In the genomic region with DNA sequence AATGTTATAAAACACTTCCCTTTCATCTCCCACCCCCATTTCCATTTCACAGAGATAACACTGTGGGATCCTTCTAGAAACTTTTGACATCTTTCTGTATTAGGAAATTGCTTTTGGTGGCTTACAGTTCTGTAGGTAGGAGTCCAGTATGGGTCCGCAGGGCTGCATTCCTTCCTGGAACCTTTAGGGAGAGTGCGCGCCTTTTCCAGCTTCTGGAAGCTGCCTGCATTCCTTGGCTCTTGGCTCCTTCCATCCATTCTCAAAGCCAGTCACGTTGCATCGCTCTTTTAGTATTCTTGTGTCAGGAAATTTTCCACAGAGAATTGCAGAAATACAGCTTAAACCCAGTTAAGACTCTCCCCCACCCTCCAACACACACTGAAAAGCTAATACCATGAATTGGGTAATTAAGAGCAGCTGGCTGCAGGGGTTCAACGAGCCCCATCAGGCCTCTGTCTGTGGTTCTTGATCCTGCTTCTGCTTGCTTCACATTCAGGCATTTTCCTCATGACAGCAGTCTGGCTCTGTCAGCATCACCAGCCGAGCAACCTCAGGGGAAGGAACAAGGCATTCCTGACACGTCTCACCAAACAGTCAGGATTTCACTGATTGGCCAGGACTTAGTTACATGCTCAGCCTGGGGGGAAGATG, we compare ENCODE assay signal across 16 cellular contexts. TPM values are rescaled to one million over a fixed set of nuclear protein-coding genes. Genes with fewer than 3 reads are reported as not detected.
DNase-seq lines count a peak whose midpoint lies in the region; ATAC-seq and TF ChIP-seq lines count a peak whose summit lies in the region.
"Had no signal": no experiment of that assay in that cellular context is flagged by ENCODE, and none has a peak within 500 bp of the region (broad histone marks: within the 10 kb centered on the region; RNA-seq: fewer than 3 reads in every experiment).

No MANE protein-coding gene starts in this region.

- no CpG with 5 or more reads among the region's 8 CpGs for WGBS in IMR-90 (ENCODE audit: extremely low coverage in 2 of 2, insufficient read length in 1 of 2), 2 experiments
- WGBS in mesendoderm (ENCODE audit: extremely low coverage, insufficient coverage, low lambda C conversion rate): no CpG with 5 or more reads among the region's 8 CpGs

- peak overlapping the region in 1 of 2 experiments; percentile 45; a peak in 2 of 4 replicates for H4K8ac ChIP-seq in IMR-90 (ENCODE audit: low read depth in 2 of 2, low read length in 2 of 2)
- H4K8ac ChIP-seq in mesendoderm (ENCODE audit: low read depth, low read length): no peak overlapping the region

- TF ChIP-seq CTCF in IMR-90 (conservative IDR thresholded peaks at IDR 0.05; ENCODE audit: low read depth, low read length): no peak
- no peak for TF ChIP-seq CTCF in endothelial cell (IDR thresholded peaks at IDR 0.05; ENCODE audit: unreplicated experiment)
- TF ChIP-seq CTCF in Peyer's patch (IDR thresholded peaks at IDR 0.05): no peak
- TF ChIP-seq CTCF in PC-3 (conservative IDR thresholded peaks at IDR 0.05; ENCODE audit: low read depth, low read length): no peak

- H3K4me1 ChIP-seq in IMR-90 (ENCODE audit: control insufficient read depth, insufficient read depth, low read length) (peaks cover 18% of the 10 kb centered on the region), mesendoderm (ENCODE audit: control insufficient read depth, low read depth, low read length) (peaks cover 5% of the 10 kb centered on the region), Peyer's patch (no peaks in the 10 kb centered on the region), PC-3 (ENCODE audit: insufficient read depth, low read length) (peaks cover 16% of the 10 kb centered on the region)

- peak overlapping the region; percentile 81 for H3K4me3 Mint-ChIP-seq in endothelial cell (ENCODE audit: unreplicated experiment)
- H3K4me3 Mint-ChIP-seq: CD8-positive, alpha-beta memory T cell; naive thymus-derived CD8-positive, alpha-beta T cell had no signal

- H2AFZ ChIP-seq in IMR-90 (replicated peaks; ENCODE audit: low read length, poor library complexity) (no peak overlapping the region), PC-3 (ENCODE audit: low read length) (no peak overlapping the region)

- H3K79me1 ChIP-seq in IMR-90 (ENCODE audit: low read depth in 1 of 2, low read length in 2 of 2) (peaks cover 42 to 64% of the 10 kb centered on the region in 2 experiments), mesendoderm (ENCODE audit: low read length) (peaks cover 15% of the 10 kb centered on the region)

- H2BK120ac ChIP-seq in IMR-90 (ENCODE audit: low read depth, low read length) (no peak overlapping the region), mesendoderm (ENCODE audit: low read depth, low read length) (no peak overlapping the region)

- no peaks in the 10 kb centered on the region for H3K9me2 ChIP-seq in PC-3 (replicated peaks; ENCODE audit: low read length)

- H3F3A ChIP-seq in PC-3 (ENCODE audit: low read length, unreplicated experiment): no peaks in the 10 kb centered on the region

- H2AK9ac ChIP-seq in IMR-90 (replicated peaks; ENCODE audit: low read depth, low read length, poor library complexity): no peak overlapping the region

- no peak for TF ChIP-seq POLR2A in IMR-90 (IDR thresholded peaks at IDR 0.05; ENCODE audit: low read depth, low read length)
- TF ChIP-seq POLR2A in Peyer's patch (IDR thresholded peaks at IDR 0.05): no peak

- peak overlapping the region; percentile 17; the same call in 1 of the 2 replicates for H3K14ac ChIP-seq in IMR-90 (replicated peaks; ENCODE audit: low read depth, low read length)

- H2BK15ac ChIP-seq in IMR-90 (ENCODE audit: low read depth, low read length): no peak overlapping the region
- H2BK15ac ChIP-seq in mesendoderm (replicated peaks; ENCODE audit: low read depth): no peak overlapping the region

- TF ChIP-seq RAD21 in IMR-90 (IDR thresholded peaks at IDR 0.05; ENCODE audit: low read length): no peak

- H3K9me3 ChIP-seq in IMR-90 (ENCODE audit: control insufficient read depth, insufficient read depth, low read length) (no peaks in the 10 kb centered on the region), Peyer's patch (no peaks in the 10 kb centered on the region), PC-3 (ENCODE audit: low read length) (no peaks in the 10 kb centered on the region)

- H2AK5ac ChIP-seq in IMR-90 (ENCODE audit: low read depth, low read length) (peak overlapping the region; percentile 15; the same call in 1 of the 2 replicates), mesendoderm (ENCODE audit: low read length) (no peak overlapping the region)

- in situ Hi-C loops in IMR-90 (cut with MboI; ENCODE audit: low sequenced_read_pairs): no loop called here

- peaks cover 74% of the 10 kb centered on the region for H3K4me1 Mint-ChIP-seq in endothelial cell (ENCODE audit: unreplicated experiment)

- no peaks in the 10 kb centered on the region for H3K27me3 Mint-ChIP-seq in endothelial cell (ENCODE audit: unreplicated experiment)
- H3K27me3 Mint-ChIP-seq: CD8-positive, alpha-beta memory T cell; naive thymus-derived CD8-positive, alpha-beta T cell had no signal

- dilution Hi-C loops in IMR-90 (cut with HindIII; ENCODE audit: low sequenced_read_pairs, unreplicated experiment): no loop called here

- no peak overlapping the region for H4K91ac ChIP-seq in IMR-90 (ENCODE audit: insufficient read depth, low read depth, low read length)

- no peak overlapping the region for H2BK20ac ChIP-seq in IMR-90 (ENCODE audit: low read depth, low read length)

- POLR2A ChIA-PET in IMR-90 (lab: Charles Lee; ENCODE audit: unreplicated experiment) (no interaction called here), PC-3 (lab: Charles Lee; ENCODE audit: unreplicated experiment) (no interaction called here)

- no peaks in the 10 kb centered on the region for H3K9me3 Mint-ChIP-seq in endothelial cell (ENCODE audit: unreplicated experiment)
- H3K9me3 Mint-ChIP-seq: CD8-positive, alpha-beta memory T cell; naive thymus-derived CD8-positive, alpha-beta T cell had no signal

- DNase-seq in AG08396 (ENCODE audit: low spot score): peak; percentile 39
- peak; percentile 75 for DNase-seq in IMR-90
- no peak for DNase-seq in endothelial cell (ENCODE audit: low spot score)
- DNase-seq in mesendoderm: peak; percentile 81
- DNase-seq in Peyer's patch: no peak
- DNase-seq in PC-3: no peak
- DNase-seq in NCI-H1105 (lab: John Stamatoyannopoulos, UW): no peak
- DNase-seq: activated effector memory CD4-positive, alpha-beta T cell treated with Interleukin-2 at 50 U/mL for 16 hours; CD8-positive, alpha-beta memory T cell; naive thymus-derived CD8-positive, alpha-beta T cell; NCI-H1048; NCI-H2171; NCI-H748 treated with DMSO at 0.1 percent for 48 hours had no signal

- CTCF ChIA-PET in IMR-90 (lab: Yijun Ruan, JAX): no interaction called here
- CTCF ChIA-PET in PC-3 (lab: Charles Lee): no interaction called here

- no peak overlapping the region for H3K18ac ChIP-seq in IMR-90 (ENCODE audit: low read depth, low read length)
- no peak overlapping the region for H3K18ac ChIP-seq in mesendoderm (ENCODE audit: low read length)

- H3K36me3 Mint-ChIP-seq in endothelial cell (ENCODE audit: low read depth, unreplicated experiment): peaks cover 41% of the 10 kb centered on the region

- BruUV-seq in IMR-90 (replicated peaks; lab: Mats Ljungman, UMichigan) (no TSS peak), PC-3 (replicated peaks; lab: Mats Ljungman, UMichigan) (no TSS peak)

- intact Hi-C loops in IMR-90 (cut with micrococcal nuclease): no loop called here
- intact Hi-C loops in PC-3 (cut with micrococcal nuclease): no loop called here

- H3K23ac ChIP-seq in IMR-90 (ENCODE audit: low read depth, low read length): peak overlapping the region; percentile 58; the same call in 1 of the 2 replicates
- no peak overlapping the region for H3K23ac ChIP-seq in mesendoderm (ENCODE audit: low read length)

- peaks cover 30% of the 10 kb centered on the region for H3K9me1 ChIP-seq in IMR-90 (ENCODE audit: insufficient read depth, low read length)

- H3K27ac ChIP-seq in IMR-90 (ENCODE audit: insufficient read depth, low read length): peak overlapping the region; percentile 23; the same call in 1 of the 2 replicates
- no peak overlapping the region for H3K27ac ChIP-seq in mesendoderm (ENCODE audit: low read depth, low read length)
- H3K27ac ChIP-seq in Peyer's patch: no peak overlapping the region
- no peak overlapping the region for H3K27ac ChIP-seq in PC-3 (ENCODE audit: low read length)
- H3K27ac ChIP-seq: VCaP had no signal

- no peak overlapping the region for H3K4me3 ChIP-seq in IMR-90 (ENCODE audit: insufficient read depth, low read depth, low read length)
- H3K4me3 ChIP-seq in mesendoderm (ENCODE audit: low read length): no peak overlapping the region
- no peak overlapping the region for H3K4me3 ChIP-seq in Peyer's patch
- H3K4me3 ChIP-seq in PC-3 (ENCODE audit: low read length): no peak overlapping the region
- H3K4me3 ChIP-seq: dorsolateral prefrontal cortex had no signal

- H3K4me2 ChIP-seq in IMR-90 (ENCODE audit: low read depth, low read length) (no peak overlapping the region), mesendoderm (ENCODE audit: low read length) (no peak overlapping the region), PC-3 (ENCODE audit: low read length) (no peak overlapping the region)

- H4K20me1 ChIP-seq in IMR-90 (ENCODE audit: insufficient read depth, low read length) (peaks cover 45% of the 10 kb centered on the region; the same call in 1 of the 2 replicates), PC-3 (ENCODE audit: low read length) (no peaks in the 10 kb centered on the region)

- ATAC-seq in IMR-90 (ENCODE audit: low read depth) (peak; percentile 72), PC-3 (no peak), HG02970 (IDR thresholded peaks at IDR 0.05; ENCODE audit: low FRiP score, unreplicated experiment) (no peak)
- ATAC-seq: naive thymus-derived CD8-positive, alpha-beta T cell had no signal

- H3K36me3 ChIP-seq in IMR-90 (ENCODE audit: control insufficient read depth, insufficient read depth, low read length) (peaks cover 45% of the 10 kb centered on the region), mesendoderm (ENCODE audit: control insufficient read depth, insufficient read depth, low read length) (peaks cover 7% of the 10 kb centered on the region), Peyer's patch (peaks cover 0 to 38% (median 0%) of the 10 kb centered on the region in 3 donors), PC-3 (ENCODE audit: low read depth, low read length) (peaks cover 8% of the 10 kb centered on the region; the same call in 1 of the 2 replicates)

- peak overlapping the region; percentile 91 for H3K27ac Mint-ChIP-seq in endothelial cell (ENCODE audit: unreplicated experiment)
- H3K27ac Mint-ChIP-seq: CD8-positive, alpha-beta memory T cell; naive thymus-derived CD8-positive, alpha-beta T cell had no signal

- no peak overlapping the region for H3K9ac ChIP-seq in IMR-90 (ENCODE audit: low read depth, low read length)
- H3K9ac ChIP-seq in mesendoderm (ENCODE audit: low read length): no peak overlapping the region
- no peak overlapping the region for H3K9ac ChIP-seq in PC-3 (ENCODE audit: low read length)

- H3K56ac ChIP-seq in IMR-90 (ENCODE audit: extremely low read depth, insufficient read depth, low read length) (no peak overlapping the region), mesendoderm (ENCODE audit: low read length) (no peak overlapping the region)

- H3K27me3 ChIP-seq in IMR-90 (ENCODE audit: control insufficient read depth, insufficient read depth, low read length) (no peaks in the 10 kb centered on the region), mesendoderm (ENCODE audit: insufficient read depth, low read length, poor library complexity) (no peaks in the 10 kb centered on the region), Peyer's patch (no peaks in the 10 kb centered on the region), PC-3 (ENCODE audit: low read length) (no peaks in the 10 kb centered on the region)
- H3K27me3 ChIP-seq: dorsolateral prefrontal cortex had no signal

- H3K79me2 ChIP-seq in mesendoderm (ENCODE audit: control insufficient read depth, insufficient read depth, low read length) (peaks cover 6% of the 10 kb centered on the region), PC-3 (ENCODE audit: low read length) (no peaks in the 10 kb centered on the region)

- H2BK5ac ChIP-seq in IMR-90 (ENCODE audit: low read depth, low read length, poor library complexity, severe bottlenecking): peak overlapping the region; percentile 50
- no peak overlapping the region for H2BK5ac ChIP-seq in mesendoderm (ENCODE audit: low read length)

- H4K5ac ChIP-seq in IMR-90 (ENCODE audit: low read depth, low read length): no peak overlapping the region; the same call in 1 of the 2 replicates
- no peak overlapping the region for H4K5ac ChIP-seq in mesendoderm (ENCODE audit: low read length)

- H3K4ac ChIP-seq in IMR-90 (ENCODE audit: low read depth, low read length): peak overlapping the region; percentile 7; the same call in 1 of the 2 replicates
- no peak overlapping the region for H3K4ac ChIP-seq in mesendoderm (ENCODE audit: low read depth, low read length)

RNA-seq across cellular contexts. Expression of a gene that starts 48.8 kb away (rescaled TPM):
- total RNA-seq in IMR-90 (2012; rRNA removed) (573 and 632 TPM in 2 replicates), endothelial cell (ENCODE audit: unreplicated experiment) (331 TPM), Peyer's patch (100 to 1,000 TPM in 1 of 4 donors, 10 to 100 TPM in 3; 58.8 to 354 (median 80.0) TPM), PC-3 (2014; rRNA removed) (39.0 and 46.0 TPM in 2 replicates)
- 258 and 267 TPM in 2 replicates for polyA plus RNA-seq in IMR-90 (2012; rRNA removed)
- 75.9 and 85.0 TPM in 2 replicates for polyA plus RNA-seq in IMR-90 (2012; cell fraction: cytosol; rRNA removed)
- polyA plus RNA-seq in IMR-90 (2012; cell fraction: nucleus; rRNA removed; ENCODE audit: low replicate concordance): 36.2 and 197 TPM in 2 replicates
- 142 TPM for polyA plus RNA-seq in mesendoderm (2013, experiment 1 of 2)
- 163 TPM for polyA plus RNA-seq in mesendoderm (2013, experiment 2 of 2)

Comparison
In these comparisons a context has a peak if more than half of its experiments do, and no peak if none do; other contexts are left out.
1. DNase-seq: peak in AG08396 (single experiment), IMR-90 (single experiment) and mesendoderm (single experiment); none in endothelial cell (single experiment), Peyer's patch (0 of 3), PC-3 (single experiment) and NCI-H1105 (single experiment).